In the genomic region with DNA sequence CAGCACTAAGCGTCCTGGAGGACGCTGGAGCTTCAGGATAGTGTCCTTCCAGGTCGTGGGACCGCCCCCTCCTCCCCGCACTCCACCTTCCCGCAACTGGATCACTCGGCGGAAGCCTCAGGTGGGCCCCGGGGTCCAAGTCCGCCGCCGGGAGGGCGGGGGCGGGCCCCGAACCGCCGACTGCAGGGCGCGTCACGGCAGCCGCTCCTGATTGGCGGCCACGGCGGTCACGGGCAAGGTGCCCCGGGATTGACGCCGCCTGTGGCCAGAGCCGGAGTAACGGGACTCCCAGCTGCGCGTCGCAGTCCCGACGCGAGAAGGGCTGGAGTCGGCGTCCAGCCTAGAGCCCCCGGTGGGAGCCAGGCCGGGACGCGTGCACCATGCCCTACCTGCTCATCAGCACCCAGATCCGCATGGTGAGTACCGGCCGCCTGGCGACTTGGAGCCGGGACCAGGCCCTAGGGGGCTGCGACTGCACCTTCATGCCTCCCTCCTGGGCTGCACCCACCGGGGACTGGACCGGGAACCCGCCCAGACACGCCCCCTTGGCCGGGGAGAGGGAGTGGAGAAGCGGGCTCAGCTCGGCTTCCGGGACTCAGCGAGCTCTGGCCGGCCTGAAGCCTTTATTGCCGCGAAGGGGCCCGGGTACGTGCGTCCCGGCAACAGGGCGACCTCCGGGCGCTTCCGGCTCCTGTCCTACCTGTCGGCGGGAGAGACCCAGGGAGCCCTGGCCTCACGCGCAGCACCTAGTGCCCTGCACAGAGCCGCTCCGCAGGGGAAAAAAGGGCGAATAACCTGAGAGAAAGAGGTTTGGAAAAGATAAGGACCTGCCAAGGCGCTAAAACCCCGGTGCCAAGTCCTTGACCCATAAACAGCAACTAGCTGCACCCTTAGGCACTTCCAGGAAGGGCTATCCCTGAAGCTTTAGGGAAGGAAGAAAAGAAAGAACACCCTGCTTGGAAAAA, we compare ENCODE assay signal across 8 cellular contexts. TPM values are rescaled to one million over a fixed set of nuclear protein-coding genes. Genes with fewer than 3 reads are reported as not detected.
DNase-seq lines count a peak whose midpoint lies in the region; ATAC-seq and TF ChIP-seq lines count a peak whose summit lies in the region.

A gene (plus strand): TSS at position 268 of the 965 bp plus-strand sequence. CDS start 113 bp downstream, at position 381.

- ATAC-seq in HG03571 (IDR thresholded peaks at IDR 0.05; ENCODE audit: unreplicated experiment) = peak; percentile 42
- ATAC-seq in gastrocnemius medialis = peak; percentile 54 to 72

- no peaks in the 10 kb centered on the region for H3K9me3 Mint-ChIP-seq in T-helper 1 cell treated with Interleukin-12 subunit alpha and Interleukin-12 subunit beta and Interleukin-4 antibody, amounts not matched to agents 30 μg/mL and 1 μg/mL, for 36 hours

- DNase-seq in AG20443 (ENCODE audit: low spot score) = peak; percentile 89
- peak; percentile 64 for DNase-seq in astrocyte of the spinal cord (ENCODE audit: low read depth, low spot score)
- DNase-seq in gastrocnemius medialis = peak in 1 of 2 donors; percentile 61
- DNase-seq in NCI-H345 (lab: John Stamatoyannopoulos, UW) = no peak

- H3K27ac Mint-ChIP-seq in T-helper 1 cell treated with Interleukin-12 subunit alpha and Interleukin-12 subunit beta and Interleukin-4 antibody, amounts not matched to agents 30 μg/mL and 1 μg/mL, for 36 hours = peak within 1 kb of the TSS; percentile 90

- peak; percentile 42 for TF ChIP-seq POLR2A in GM18951 (IDR thresholded peaks at IDR 0.05; ENCODE audit: extremely low read depth, insufficient read depth, insufficient read length)
- TF ChIP-seq POLR2A in gastrocnemius medialis (IDR thresholded peaks at IDR 0.05) = peak; percentile 65 to 74

- H3K27me3 Mint-ChIP-seq in T-helper 1 cell treated with Interleukin-12 subunit alpha and Interleukin-12 subunit beta and Interleukin-4 antibody, amounts not matched to agents 30 μg/mL and 1 μg/mL, for 36 hours (ENCODE audit: low read depth) = no peaks in the 10 kb centered on the region

- peak within 1 kb of the TSS; percentile 81 for H3K4me3 Mint-ChIP-seq in T-helper 1 cell treated with Interleukin-12 subunit alpha and Interleukin-12 subunit beta and Interleukin-4 antibody, amounts not matched to agents 30 μg/mL and 1 μg/mL, for 36 hours

- H3K27ac ChIP-seq in gastrocnemius medialis = peak within 1 kb of the TSS; percentile 65 to 82 (median 74)

- H3K4me3 ChIP-seq in astrocyte of the spinal cord (ENCODE audit: low read depth, low read length) (peak within 1 kb of the TSS; percentile 45), iPS-11a (ENCODE audit: low read depth, low read length) (peak within 1 kb of the TSS; percentile 60), gastrocnemius medialis (peak within 1 kb of the TSS; percentile 57 to 66 (median 62))

- H3K27me3 ChIP-seq in gastrocnemius medialis = no peaks in the 10 kb centered on the region

- peaks cover 21 to 28% of the 10 kb centered on the region in 2 donors for H3K4me1 ChIP-seq in gastrocnemius medialis

- intact Hi-C loops in gastrocnemius medialis (cut with DNase I; ENCODE audit: low total_unique reads) = loop anchor here (5.0 to 10.0 kb wide), 2 partner anchors 43 to 351 kb away; a partner anchor contains a TSS

- peaks cover 0 to 4% of the 10 kb centered on the region in 2 donors for H3K36me3 ChIP-seq in gastrocnemius medialis

- H3K4me1 Mint-ChIP-seq in T-helper 1 cell treated with Interleukin-12 subunit alpha and Interleukin-12 subunit beta and Interleukin-4 antibody, amounts not matched to agents 30 μg/mL and 1 μg/mL, for 36 hours (ENCODE audit: low read depth) = peaks cover 26% of the 10 kb centered on the region

- TF ChIP-seq CTCF in astrocyte of the spinal cord (IDR thresholded peaks at IDR 0.05; ENCODE audit: low read depth, low read length) (peak; percentile 8), gastrocnemius medialis (IDR thresholded peaks at IDR 0.05 in 4 of 5, conservative IDR thresholded peaks at IDR 0.05 in 1 of 5) (peak in 4 of 5 experiments; percentile 27 to 47 (median 33))

- peaks cover 3% of the 10 kb centered on the region for H3K36me3 Mint-ChIP-seq in T-helper 1 cell treated with Interleukin-12 subunit alpha and Interleukin-12 subunit beta and Interleukin-4 antibody, amounts not matched to agents 30 μg/mL and 1 μg/mL, for 36 hours (ENCODE audit: low read depth)

- H3K9me3 ChIP-seq in gastrocnemius medialis = no peaks in the 10 kb centered on the region

- in situ Hi-C loops in GM18951 (cut with MboI; ENCODE audit: low sequenced_read_pairs, unreplicated experiment) = no loop called here
- in situ Hi-C loops in astrocyte of the spinal cord (cut with HindIII; ENCODE audit: low sequenced_read_pairs) = no loop called here
- in situ Hi-C loops in gastrocnemius medialis (cut with MboI; ENCODE audit: low sequenced_read_pairs in 4 of 4) = no loop called here

RNA-seq across cellular contexts. Expression of the gene that starts here (rescaled TPM):
- 10 to 100 TPM in 3 of 4 donors, under 1 TPM in 1; 0.49 to 16.9 (median 14.4) TPM for total RNA-seq in gastrocnemius medialis
